In the genomic region with DNA sequence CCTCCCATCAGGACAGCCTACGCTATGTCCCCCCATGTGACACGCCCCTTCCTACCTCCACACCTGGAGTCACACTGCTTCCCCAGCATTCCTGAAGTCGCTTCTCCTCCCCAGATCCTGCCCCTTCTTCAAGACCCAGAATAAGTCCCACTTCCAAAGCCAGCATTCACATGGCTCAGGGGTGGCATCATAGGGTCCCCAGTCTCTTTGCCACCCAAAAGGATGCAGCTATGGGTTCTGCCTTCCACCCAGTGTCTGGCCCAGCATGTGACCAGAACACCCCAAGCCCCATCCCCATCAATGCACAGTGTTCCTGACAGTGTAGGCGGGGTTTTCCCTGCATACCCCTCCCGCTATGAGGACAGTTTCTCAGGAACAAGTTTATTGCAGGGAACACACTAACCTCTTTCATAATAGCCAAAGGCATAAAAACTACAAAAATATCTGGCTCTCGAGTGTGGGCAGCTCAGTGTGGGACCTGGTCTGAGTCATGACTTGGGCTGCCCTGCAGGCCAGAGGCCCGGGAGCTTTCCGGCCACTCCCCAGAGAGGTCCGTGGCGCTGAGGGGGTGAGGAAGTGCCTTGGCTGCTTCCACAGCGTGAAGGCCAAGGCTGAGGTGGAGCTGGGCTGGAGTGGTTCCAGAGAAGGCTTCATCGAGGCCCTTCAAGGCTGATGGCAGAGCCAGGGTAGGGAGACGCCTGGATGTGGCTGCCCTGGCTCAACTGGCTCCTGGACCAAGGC, we compare ENCODE assay signal across 8 cellular contexts. TPM values are rescaled to one million over a fixed set of nuclear protein-coding genes. Genes with fewer than 3 reads are reported as not detected.
DNase-seq lines count a peak whose midpoint lies in the region; ATAC-seq and TF ChIP-seq lines count a peak whose summit lies in the region.
"Had no signal": no experiment of that assay in that cellular context is flagged by ENCODE, and none has a peak within 500 bp of the region (broad histone marks: within the 10 kb centered on the region; RNA-seq: fewer than 3 reads in every experiment).

No MANE protein-coding gene starts in this region.

- peaks cover 0 to 22% of the 10 kb centered on the region in 2 donors for H3K4me1 ChIP-seq in lung (ENCODE audit: control insufficient read depth in 2 of 2, insufficient read depth in 2 of 2, low read length in 2 of 2)
- no peaks in the 10 kb centered on the region for H3K4me1 ChIP-seq in Karpas-422 (ENCODE audit: low read length)

- H4K20me1 ChIP-seq in Karpas-422 (ENCODE audit: insufficient read depth, low read depth, low read length), result no peaks in the 10 kb centered on the region

- H3K4me3 ChIP-seq in choroid plexus epithelial cell (ENCODE audit: low read depth, low read length) (no peak overlapping the region), lung (no peak overlapping the region), Karpas-422 (ENCODE audit: low read length) (no peak overlapping the region)

- no peak overlapping the region for H3K9ac ChIP-seq in Karpas-422 (ENCODE audit: low read length)

- DNase-seq in M059J (ENCODE audit: low read depth) (peak; percentile 98), choroid plexus epithelial cell (ENCODE audit: low read depth) (peak; percentile 96), lung (ENCODE audit: low spot score) (peak; percentile 66), ureter (ENCODE audit: low spot score) (peak; percentile 74), Karpas-422 (no peak)
- DNase-seq: KG1 had no signal

- no peaks in the 10 kb centered on the region for H3K9me2 ChIP-seq in Karpas-422 (replicated peaks; ENCODE audit: insufficient read depth, low read length)

- no peaks in the 10 kb centered on the region for H3K36me3 ChIP-seq in lung (ENCODE audit: control insufficient read depth in 2 of 2, insufficient read depth in 2 of 2, low read length in 2 of 2)
- H3K36me3 ChIP-seq in Karpas-422 (ENCODE audit: insufficient read depth, low read length), result no peaks in the 10 kb centered on the region

- H2AFZ ChIP-seq in Karpas-422 (ENCODE audit: low read length), result no peak overlapping the region

- peak overlapping the region; percentile 58 to 63 for H3K27ac ChIP-seq in lung (ENCODE audit: low read depth in 1 of 2, low read length in 1 of 2)
- H3K27ac ChIP-seq in Karpas-422 (ENCODE audit: low read length), result no peak overlapping the region

- no peaks in the 10 kb centered on the region for H3K9me3 ChIP-seq in lung (ENCODE audit: control insufficient read depth in 2 of 2, insufficient read depth in 1 of 2, low read length in 1 of 2)
- H3K9me3 ChIP-seq in Karpas-422 (ENCODE audit: low read length), result no peaks in the 10 kb centered on the region

- WGBS in lung, 2 donors, result 54 to 66% methylated on average over 13 of the region's 13 CpGs

- ATAC-seq in lung (ENCODE audit: insufficient read depth, low FRiP score) (peak; percentile 84), HG02884 (IDR thresholded peaks at IDR 0.05; ENCODE audit: unreplicated experiment) (no peak), GM21576 (IDR thresholded peaks at IDR 0.05; ENCODE audit: unreplicated experiment) (no peak)

- TF ChIP-seq CTCF in choroid plexus epithelial cell (conservative IDR thresholded peaks at IDR 0.05; ENCODE audit: low read depth, low read length) (no peak), lung (IDR thresholded peaks at IDR 0.05; ENCODE audit: control extremely low read depth, extremely low read depth) (no peak)

- no peaks in the 10 kb centered on the region for H3K79me2 ChIP-seq in Karpas-422 (ENCODE audit: low read length)

- H3K27me3 ChIP-seq in lung (ENCODE audit: control insufficient read depth, insufficient read depth), result no peaks in the 10 kb centered on the region
- H3K27me3 ChIP-seq in Karpas-422 (ENCODE audit: low read length), result no peaks in the 10 kb centered on the region

- no peak overlapping the region for H3K4me2 ChIP-seq in Karpas-422 (ENCODE audit: low read depth, low read length, poor library complexity, severe bottlenecking)

RNA-seq across cellular contexts. Expression of a gene that starts 5.8 kb away (rescaled TPM):
- not detected in 2 replicates for total RNA-seq in M059J (2014; rRNA removed; shearing (Covaris generic))
- 10 to 100 TPM; 14.6 to 30.4 TPM for total RNA-seq in lung
- polyA plus RNA-seq in lung, result 10 to 100 TPM in 1 of 2 donors, 1 to 10 TPM in 1; 2.8 to 13.8 TPM
- total RNA-seq in ureter, result 37.4 TPM
- not detected in 2 replicates for total RNA-seq in Karpas-422 (2014; rRNA removed; shearing (Covaris generic); ENCODE audit: low replicate concordance)

RNA-seq across cellular contexts. Expression of a gene that starts 23.3 kb away (rescaled TPM):
- total RNA-seq in M059J (2014; rRNA removed; shearing (Covaris generic)), result 1.5 and 3.5 TPM in 2 replicates
- 1 to 10 TPM in 1 of 2 donors, under 1 TPM in 1; 0.40 to 2.6 TPM for total RNA-seq in lung
- polyA plus RNA-seq in lung, result 1 to 10 TPM in 1 of 2 donors, under 1 TPM in 1; 0.49 to 1.1 TPM
- total RNA-seq in ureter, result 50.9 TPM
- 0.18 TPM in 1 of 2 replicates, not detected in the other for total RNA-seq in Karpas-422 (2014; rRNA removed; shearing (Covaris generic); ENCODE audit: low replicate concordance)

RNA-seq across cellular contexts. Expression of a gene that starts 48.9 kb away (rescaled TPM):
- 0.17 TPM in 1 of 2 replicates, not detected in the other for total RNA-seq in M059J (2014; rRNA removed; shearing (Covaris generic))
- total RNA-seq in lung (10 to 100 TPM in 1 of 2 donors, under 1 TPM in 1; 0.31 to 10.2 TPM), ureter (0.21 TPM)
- under 1 TPM; 0.31 to 0.51 TPM for polyA plus RNA-seq in lung
- not detected in 2 replicates for total RNA-seq in Karpas-422 (2014; rRNA removed; shearing (Covaris generic); ENCODE audit: low replicate concordance)

RNA-seq across cellular contexts. Expression of a gene that starts 56.9 kb away (rescaled TPM):
- total RNA-seq in M059J (2014; rRNA removed; shearing (Covaris generic)), result 0.22 TPM in 1 of 2 replicates, not detected in the other
- total RNA-seq in lung (10 to 100 TPM in 1 of 2 donors, 1 to 10 TPM in 1; 6.2 to 12.1 TPM), ureter (10.2 TPM)
- 10 to 100 TPM in 1 of 2 donors, 1 to 10 TPM in 1; 4.3 to 14.1 TPM for polyA plus RNA-seq in lung
- total RNA-seq in Karpas-422 (2014; rRNA removed; shearing (Covaris generic); ENCODE audit: low replicate concordance), result not detected in 2 replicates

Comparison
In these comparisons a context has a peak if more than half of its experiments do, and no peak if none do; other contexts are left out.
1. RNA of a gene that starts 5.8 kb away (total RNA-seq): 37.4 TPM in ureter (single experiment) and 14.6 to 30.4 TPM in lung; not detected in M059J and not detected in Karpas-422; every median in the first group is over 10 times any median in the second.
2. RNA of a gene that starts 23.3 kb away (total RNA-seq): 50.9 TPM in ureter (single experiment); 1.5 to 3.5 TPM in M059J, 0.40 to 2.6 TPM in lung and 0.18 TPM in Karpas-422; every median in the first group is over 10 times any median in the second.